In genomic region chr16:66881964-66882508, GRCh38 we compare ENCODE assay signal across 1 cellular context.
TF ChIP-seq lines count a peak whose summit lies in the region.

No MANE protein-coding gene starts in this region.

TF ChIP-seq in H1, 55 proteins besides CTCF, POLR2A, EP300 and RAD21:
- no peak for TF ChIP-seq SUZ12 (IDR thresholded peaks at IDR 0.05; ENCODE audit: low read length)
- TF ChIP-seq CHD1 (IDR thresholded peaks at IDR 0.05; ENCODE audit: low read depth, low read length), result no peak
